Comparison of ENCODE assay signal across 9 cellular contexts in genomic region chr19:7829162-7829520, GRCh38. TPM values are rescaled to one million over a fixed set of nuclear protein-coding genes. Genes with fewer than 3 reads are reported as not detected.
DNase-seq lines count a peak whose midpoint lies in the region; ATAC-seq, FAIRE-seq and TF ChIP-seq lines count a peak whose summit lies in the region.
"Had no signal": no experiment of that assay in that cellular context is flagged by ENCODE, and none has a peak within 500 bp of the region (broad histone marks: within the 10 kb centered on the region; RNA-seq: fewer than 3 reads in every experiment).

No MANE protein-coding gene starts in this region.

- H3K36me3 ChIP-seq in heart left ventricle (no peaks in the 10 kb centered on the region), K562 (ENCODE audit: control insufficient read depth, insufficient read depth, low read length) (no peaks in the 10 kb centered on the region; the same call in 2 of the 3 replicates), mesodermal cell (ENCODE audit: control insufficient read depth, insufficient read depth, low read length) (no peaks in the 10 kb centered on the region), uterus (no peaks in the 10 kb centered on the region)

- no peak for TF ChIP-seq RAD21 in K562 (CRISPR knock-in tag; conservative IDR thresholded peaks at IDR 0.05 in 1 of 2, IDR thresholded peaks at IDR 0.05 in 1 of 2)

- peak overlapping the region in 10 of 12 donors; percentile 0 to 98 (median 70) for H3K4me3 ChIP-seq in heart left ventricle
- H3K4me3 ChIP-seq in K562: peak overlapping the region; percentile 47
- H3K4me3 ChIP-seq in mesodermal cell (ENCODE audit: extremely low read depth, insufficient read depth, low read length, poor library complexity, severe bottlenecking): peak overlapping the region; percentile 55
- peak overlapping the region; percentile 4 to 22 for H3K4me3 ChIP-seq in uterus

- H3K27ac ChIP-seq in heart left ventricle (no peak overlapping the region), K562 (ENCODE audit: extremely low read depth, low read depth, low read length) (peak overlapping the region; percentile 5; the same call in 1 of the 3 replicates), mesodermal cell (ENCODE audit: low read depth, low read length, severe bottlenecking) (no peak overlapping the region), uterus (no peak overlapping the region)

- POLR2A ChIA-PET in K562 (lab: Yijun Ruan, JAX): interaction anchor here (1.0 kb wide), 1 partner anchor 29 kb away, joined by 3 read pairs; no protein-coding TSS in a partner anchor

- H3K9ac ChIP-seq in K562 (ENCODE audit: insufficient read depth in 1 of 2, low read depth in 2 of 2, low read length in 2 of 2): peak overlapping the region; percentile 17 to 80; a peak in 2 of 4 replicates

- no peaks in the 10 kb centered on the region for H3K9me1 ChIP-seq in K562 (ENCODE audit: control insufficient read depth, insufficient read depth, low read length)

- CTCF ChIA-PET in K562 (lab: Yijun Ruan, JAX; ENCODE audit: low intra/inter-chr PET ratio): no interaction called here

- peak overlapping the region; percentile 91 for H2AFZ ChIP-seq in K562 (ENCODE audit: low read depth, low read length)

- no peak for FAIRE-seq in K562 (lab: Jason Lieb, UNC)

- 0 out of 2 replicates have a peak, but pooled peaks cover 3% of the 10 kb centered on the region for H4K20me1 ChIP-seq in K562 (replicated peaks; ENCODE audit: control insufficient read depth, insufficient read depth, low read length)

- H3K27me3 ChIP-seq in heart left ventricle: no peaks in the 10 kb centered on the region
- H3K27me3 ChIP-seq in K562 (ENCODE audit: control insufficient read depth in 2 of 2, insufficient read depth in 2 of 2, low read length in 2 of 2): peaks cover 8 to 15% of the 10 kb centered on the region in 2 experiments; a peak in 4 of 5 replicates
- H3K27me3 ChIP-seq in uterus: no peaks in the 10 kb centered on the region

- no peaks in the 10 kb centered on the region for H3K79me2 ChIP-seq in K562 (ENCODE audit: control insufficient read depth, insufficient read depth, low read length)

- TF ChIP-seq EP300 in K562 (IDR thresholded peaks at IDR 0.05; ENCODE audit: low read length): no peak

- TF ChIP-seq POLR2A in heart left ventricle (IDR thresholded peaks at IDR 0.05): no peak
- no peak for TF ChIP-seq POLR2A in K562 (conservative IDR thresholded peaks at IDR 0.05)
- no peak for TF ChIP-seq POLR2A in uterus (IDR thresholded peaks at IDR 0.05)

- 3 to 9% (median 7%) methylated on average over 8 to 18 of the region's 18 CpGs for WGBS in heart left ventricle, 4 donors
- 3% methylated on average over 15 of the region's 18 CpGs for WGBS in K562 (ENCODE audit: insufficient coverage, low coverage, missing lambda C conversion rate)
- WGBS in mesodermal cell (ENCODE audit: insufficient coverage in 2 of 2), 2 experiments: 12% methylated on average over 17 to 18 of the region's 18 CpGs

- TF ChIP-seq CTCF in heart left ventricle (IDR thresholded peaks at IDR 0.05) (no peak), K562 (IDR thresholded peaks at IDR 0.05 in 2 of 3, conservative IDR thresholded peaks at IDR 0.05 in 1 of 3; ENCODE audit: insufficient read depth in 2 of 3, low read depth in 1 of 3, low read length in 3 of 3) (no peak), uterus (IDR thresholded peaks at IDR 0.05) (no peak)

- intact Hi-C loops in heart left ventricle (cut with DNase I): no loop called here
- intact Hi-C loops in Right ventricle myocardium superior (cut with DNase I): no loop called here
- intact Hi-C loops in K562 (cut with micrococcal nuclease): no loop called here
- intact Hi-C loops in uterus (cut with DNase I; ENCODE audit: low total_unique reads): no loop called here

- peak overlapping the region; percentile 83 for H3K4me2 ChIP-seq in K562 (ENCODE audit: insufficient read depth, low read length)

- H3K9me3 ChIP-seq in heart left ventricle: no peaks in the 10 kb centered on the region
- H3K9me3 ChIP-seq in K562 (replicated peaks; ENCODE audit: control insufficient read depth, insufficient read depth, low read depth, low read length): no peaks in the 10 kb centered on the region
- no peaks in the 10 kb centered on the region for H3K9me3 ChIP-seq in mesodermal cell (ENCODE audit: control insufficient read depth, low read length)
- H3K9me3 ChIP-seq in uterus: no peaks in the 10 kb centered on the region

- BruUV-seq in K562 (replicated peaks; lab: Mats Ljungman, UMichigan): no TSS peak

- DNase-seq in heart left ventricle: no peak
- no peak for DNase-seq in Right ventricle myocardium superior
- no peak for DNase-seq in K562 (ENCODE audit: extremely low read depth in 1 of 4, low spot score in 3 of 4)
- no peak for DNase-seq in uterus
- no peak for DNase-seq in NCI-H2196 treated with DMSO at 0.1 percent for 48 hours (lab: John Stamatoyannopoulos, UW; ENCODE audit: unreplicated experiment)

- ATAC-seq in heart left ventricle (no peak), Right ventricle myocardium superior (ENCODE audit: poor library complexity) (no peak), K562 (no peak), HG03354 (IDR thresholded peaks at IDR 0.05; ENCODE audit: poor library complexity, severe bottlenecking, unreplicated experiment) (no peak), GM19452 (IDR thresholded peaks at IDR 0.05; ENCODE audit: unreplicated experiment) (no peak)

- H3K4me1 ChIP-seq in heart left ventricle (peaks cover 0 to 43% (median 22%) of the 10 kb centered on the region in 12 donors), K562 (replicated peaks in 1 of 2; ENCODE audit: control insufficient read depth in 2 of 2, insufficient read depth in 2 of 2, low read length in 2 of 2) (peaks cover 16 to 42% of the 10 kb centered on the region in 2 experiments; a peak in 4 of 5 replicates), mesodermal cell (ENCODE audit: control insufficient read depth, insufficient read depth, low read length, poor library complexity, severe bottlenecking) (no peaks in the 10 kb centered on the region), uterus (no peaks in the 10 kb centered on the region)

- in situ Hi-C loops in K562 (cut with MboI): no loop called here

RNA-seq across cellular contexts. Expression of gene EVI5L, which starts 0.9 kb away (rescaled TPM):
- 10 to 100 TPM; 18.2 to 41.9 (median 22.1) TPM for total RNA-seq in heart left ventricle
- polyA plus RNA-seq in heart left ventricle: 10 to 100 TPM; 20.5 to 34.7 TPM
- total RNA-seq in Right ventricle myocardium superior: 19.4 TPM
- total RNA-seq in K562 (2011; cell fraction: chromatin; rRNA removed; ENCODE audit: low replicate concordance): 2.9 and 11.6 TPM in 2 replicates
- total RNA-seq in K562 (2011; cell fraction: nucleolus; rRNA removed): 6.2 and 7.6 TPM in 2 replicates
- total RNA-seq in K562 (2011; cell fraction: nucleoplasm; rRNA removed): 3.4 and 4.6 TPM in 2 replicates
- total RNA-seq in K562 (2014; rRNA removed): 1.0 and 1.1 TPM in 2 replicates
- total RNA-seq in K562 (2014; rRNA removed; fragmentation: Illumina TruSeq; extraction: Trizol): 0.13 and 0.76 TPM in 2 replicates
- 0.53 and 0.69 TPM in 2 replicates for total RNA-seq in K562 (2015; rRNA removed; fragmentation: Illumina TruSeq; extraction: Trizol)
- 1.8 and 1.9 TPM in 2 replicates for total RNA-seq in K562 (2021)
- polyA plus RNA-seq in K562 (2011; rRNA removed): 1.4 and 2.8 TPM in 2 replicates
- polyA plus RNA-seq in K562 (2011; cell fraction: cytosol; rRNA removed): 2.5 and 3.6 TPM in 2 replicates
- polyA plus RNA-seq in K562 (2011; cell fraction: nucleus; rRNA removed): 4.8 and 5.7 TPM in 2 replicates
- 1.2 and 5.4 TPM in 2 replicates for polyA plus RNA-seq in K562 (2012)
- polyA plus RNA-seq in K562 (2014; fragmentation: Illumina TruSeq; extraction: Trizol): 1.5 TPM in 2 replicates
- not detected for polyA plus RNA-seq in K562 (2014; fragmentation: Nextera tagmentation; extraction: Ambion mirVana)
- 1.00 and 1.2 TPM in 2 replicates for polyA plus RNA-seq in K562 (2014; rRNA removed)
- 2.9 and 3.4 TPM in 2 replicates for polyA minus RNA-seq in K562 (2011; rRNA and poly(A)+ RNA removed)
- 3.0 and 3.9 TPM in 2 replicates for polyA minus RNA-seq in K562 (2011; cell fraction: cytosol; rRNA and poly(A)+ RNA removed)
- polyA minus RNA-seq in K562 (2011; cell fraction: nucleus; rRNA and poly(A)+ RNA removed): 3.5 and 5.4 TPM in 2 replicates
- polyA plus RNA-seq in mesodermal cell (2013, experiment 1 of 2): 14.9 TPM
- polyA plus RNA-seq in mesodermal cell (2013, experiment 2 of 2): 9.8 TPM
- total RNA-seq in uterus: 10 to 100 TPM in 3 of 4 donors, 1 to 10 TPM in 1; 9.1 to 14.9 (median 12.4) TPM

RNA-seq across cellular contexts. Expression of gene PRR36, which starts 45.0 kb away (rescaled TPM):
- total RNA-seq in heart left ventricle: under 1 TPM in 5 of 9 donors, not detected in 4; 0.07 to 0.27 (median 0.11) TPM
- polyA plus RNA-seq in heart left ventricle: under 1 TPM; 0.01 to 0.04 TPM
- total RNA-seq in Right ventricle myocardium superior: 0.08 TPM
- total RNA-seq in K562 (2011; cell fraction: chromatin; rRNA removed; ENCODE audit: low replicate concordance): 0.14 and 0.35 TPM in 2 replicates
- 0.17 and 0.26 TPM in 2 replicates for total RNA-seq in K562 (2011; cell fraction: nucleolus; rRNA removed)
- total RNA-seq in K562 (2011; cell fraction: nucleoplasm; rRNA removed): 0.22 and 0.53 TPM in 2 replicates
- total RNA-seq in K562 (2014; rRNA removed): 0.05 TPM in 1 of 2 replicates, not detected in the other
- not detected in 2 replicates for total RNA-seq in K562 (2014; rRNA removed; fragmentation: Illumina TruSeq; extraction: Trizol)
- total RNA-seq in K562 (2015; rRNA removed; fragmentation: Illumina TruSeq; extraction: Trizol): 0.04 TPM in 1 of 2 replicates, not detected in the other
- 0.29 and 0.42 TPM in 2 replicates for total RNA-seq in K562 (2021)
- 0.07 TPM in 1 of 2 replicates, not detected in the other for polyA plus RNA-seq in K562 (2011; rRNA removed)
- polyA plus RNA-seq in K562 (2011; cell fraction: cytosol; rRNA removed): 0.09 and 0.13 TPM in 2 replicates
- polyA plus RNA-seq in K562 (2011; cell fraction: nucleus; rRNA removed): 0.25 and 0.30 TPM in 2 replicates
- polyA plus RNA-seq in K562 (2012): 0.16 and 0.22 TPM in 2 replicates
- 0.06 and 0.14 TPM in 2 replicates for polyA plus RNA-seq in K562 (2014; fragmentation: Illumina TruSeq; extraction: Trizol)
- polyA plus RNA-seq in K562 (2014; fragmentation: Nextera tagmentation; extraction: Ambion mirVana): not detected
- polyA plus RNA-seq in K562 (2014; rRNA removed): not detected in 2 replicates
- 0.06 TPM in 1 of 2 replicates, not detected in the other for polyA minus RNA-seq in K562 (2011; rRNA and poly(A)+ RNA removed)
- 0.29 and 0.82 TPM in 2 replicates for polyA minus RNA-seq in K562 (2011; cell fraction: cytosol; rRNA and poly(A)+ RNA removed)
- polyA minus RNA-seq in K562 (2011; cell fraction: nucleus; rRNA and poly(A)+ RNA removed): 0.11 and 0.13 TPM in 2 replicates
- 3.1 TPM for polyA plus RNA-seq in mesodermal cell (2013, experiment 1 of 2)
- polyA plus RNA-seq in mesodermal cell (2013, experiment 2 of 2): 2.1 TPM
- total RNA-seq in uterus: under 1 TPM in 2 of 4 donors, not detected in 2; 0.35 to 0.85 TPM

RNA-seq across cellular contexts. Expression of gene LRRC8E, which starts 59.2 kb away (rescaled TPM):
- total RNA-seq in heart left ventricle (1 to 10 TPM in 4 of 9 donors, under 1 TPM in 5; 0.17 to 2.2 (median 1.00) TPM), Right ventricle myocardium superior (1.6 TPM), K562 (2014; rRNA removed) (4.8 TPM in 2 replicates), K562 (2014; rRNA removed; fragmentation: Illumina TruSeq; extraction: Trizol) (1.4 and 3.2 TPM in 2 replicates), K562 (2015; rRNA removed; fragmentation: Illumina TruSeq; extraction: Trizol) (2.6 and 3.1 TPM in 2 replicates), K562 (2021) (5.7 and 7.1 TPM in 2 replicates), uterus (1 to 10 TPM in 1 of 4 donors, under 1 TPM in 1, not detected in 2; 0.15 to 2.1 TPM)
- polyA plus RNA-seq in heart left ventricle (1 to 10 TPM in 1 of 2 donors, under 1 TPM in 1; 0.27 to 2.6 TPM), K562 (2011; rRNA removed) (5.3 and 6.2 TPM in 2 replicates), K562 (2014; fragmentation: Illumina TruSeq; extraction: Trizol) (3.5 and 4.9 TPM in 2 replicates), K562 (2014; fragmentation: Nextera tagmentation; extraction: Ambion mirVana) (under 1 TPM in 1 of 2 experiments, not detected in 1; 0.08 TPM), K562 (2014; rRNA removed) (1.7 and 3.5 TPM in 2 replicates)
- total RNA-seq in K562 (2011; cell fraction: chromatin; rRNA removed; ENCODE audit: low replicate concordance): 12.2 and 21.7 TPM in 2 replicates
- 17.6 and 21.2 TPM in 2 replicates for total RNA-seq in K562 (2011; cell fraction: nucleolus; rRNA removed)
- 11.2 and 13.3 TPM in 2 replicates for total RNA-seq in K562 (2011; cell fraction: nucleoplasm; rRNA removed)
- 4.5 and 8.1 TPM in 2 replicates for polyA plus RNA-seq in K562 (2011; cell fraction: cytosol; rRNA removed)
- polyA plus RNA-seq in K562 (2011; cell fraction: nucleus; rRNA removed): 4.7 and 5.5 TPM in 2 replicates
- polyA plus RNA-seq in K562 (2012): 3.0 and 3.6 TPM in 2 replicates
- 4.9 and 6.5 TPM in 2 replicates for polyA minus RNA-seq in K562 (2011; rRNA and poly(A)+ RNA removed)
- polyA minus RNA-seq in K562 (2011; cell fraction: cytosol; rRNA and poly(A)+ RNA removed): 5.1 and 6.6 TPM in 2 replicates
- 2.3 and 3.1 TPM in 2 replicates for polyA minus RNA-seq in K562 (2011; cell fraction: nucleus; rRNA and poly(A)+ RNA removed)
- polyA plus RNA-seq in mesodermal cell (2013, experiment 1 of 2): 2.7 TPM
- polyA plus RNA-seq in mesodermal cell (2013, experiment 2 of 2): 2.3 TPM
- total RNA-seq: T-helper 1 cell treated with Interleukin-12 subunit alpha and Interleukin-12 subunit beta and Interleukin-4 antibody, amounts not matched to agents 30 ng/mL and 1 ng/mL, for 36 hours had no signal

Comparison
In these comparisons a context has a peak if more than half of its experiments do, and no peak if none do; other contexts are left out.
1. H3K4me3 ChIP-seq: peak in every context shown above with its lines; median percentile 70 in heart left ventricle; 55 in mesodermal cell; 47 in K562; 13 in uterus.